30 cellular contexts compared by ENCODE assay signal in genomic region chr11:67491276-67492068, GRCh38. TPM values are rescaled to one million over a fixed set of nuclear protein-coding genes. Genes with fewer than 3 reads are reported as not detected.
DNase-seq lines count a peak whose midpoint lies in the region; ATAC-seq and TF ChIP-seq lines count a peak whose summit lies in the region.
"Had no signal": no experiment of that assay in that cellular context is flagged by ENCODE, and none has a peak within 500 bp of the region (broad histone marks: within the 10 kb centered on the region; RNA-seq: fewer than 3 reads in every experiment).

No MANE protein-coding gene starts in this region.

- TF ChIP-seq EP300 in esophagus muscularis mucosa (IDR thresholded peaks at IDR 0.05) (no peak), tibial nerve (IDR thresholded peaks at IDR 0.05) (no peak)

- H3K4me1 ChIP-seq in breast epithelium: no peaks in the 10 kb centered on the region
- peaks cover 0 to 16% (median 11%) of the 10 kb centered on the region in 4 donors for H3K4me1 ChIP-seq in esophagus muscularis mucosa
- H3K4me1 ChIP-seq in tibial nerve: peaks cover 0 to 12% (median 0%) of the 10 kb centered on the region in 4 donors
- H3K4me1 ChIP-seq in CD8-positive, alpha-beta T cell (ENCODE audit: insufficient read depth, low read length): peaks cover 22% of the 10 kb centered on the region
- H3K4me1 ChIP-seq: right lobe of liver had no signal

- H3K27ac ChIP-seq in breast epithelium (peak overlapping the region; percentile 48 to 60), esophagus muscularis mucosa (replicated peaks in 1 of 4) (peak overlapping the region; percentile 20 to 49 (median 41)), tibial nerve (peak overlapping the region; percentile 50 to 83 (median 63))
- H3K27ac ChIP-seq in CD8-positive, alpha-beta T cell (ENCODE audit: low read depth, low read length): no peak overlapping the region
- H3K27ac ChIP-seq: lower lobe of right lung, right lobe of liver, stomach had no signal

- H3K36me3 ChIP-seq in breast epithelium (no peaks in the 10 kb centered on the region), esophagus muscularis mucosa (peaks cover 22 to 98% (median 89%) of the 10 kb centered on the region in 4 donors), tibial nerve (peaks cover 0 to 96% (median 25%) of the 10 kb centered on the region in 3 donors)
- peaks cover 54% of the 10 kb centered on the region for H3K36me3 ChIP-seq in CD8-positive, alpha-beta T cell (ENCODE audit: insufficient read depth, low read length)

- no TSS peak for BruUV-seq in MCF 10A (replicated peaks; lab: Mats Ljungman, UMichigan)

- H3K27me3 ChIP-seq in breast epithelium (no peaks in the 10 kb centered on the region), esophagus muscularis mucosa (no peaks in the 10 kb centered on the region), tibial nerve (no peaks in the 10 kb centered on the region)
- no peaks in the 10 kb centered on the region for H3K27me3 ChIP-seq in CD8-positive, alpha-beta T cell (ENCODE audit: insufficient read depth, low read length)
- H3K27me3 ChIP-seq: right lobe of liver, stomach had no signal

- ATAC-seq in CD8-positive, alpha-beta T cell: no peak
- ATAC-seq: activated T-cell treated with anti-CD3 and anti-CD28 coated beads, Interleukin-2, amount 50 U/mL, for 4 hours; lower lobe of right lung; natural killer cell treated with Interleukin-12 subunit alpha and Interleukin-12 subunit beta and Interleukin-15 and Interleukin-18, amount 100 ng/mL, for 72 hours; T-helper 17 cell had no signal

- DNase-seq in breast epithelium (ENCODE audit: low spot score in 2 of 2) (no peak), MCF 10A (ENCODE audit: unreplicated experiment) (no peak), HuH-7.5 (ENCODE audit: low spot score) (peak; percentile 56), esophagus muscularis mucosa (ENCODE audit: extremely low spot score) (no peak), tibial nerve (ENCODE audit: low spot score in 2 of 2) (no peak), NCI-H2227 (lab: John Stamatoyannopoulos, UW; ENCODE audit: unreplicated experiment) (no peak)
- no peak for DNase-seq in CD8-positive, alpha-beta T cell
- DNase-seq: activated CD4-positive, alpha-beta T cell treated with anti-CD3 and anti-CD28 coated beads for 48 hours; activated naive CD8-positive, alpha-beta T cell treated with anti-CD3 and anti-CD28 coated beads, Interleukin-2, amount 10 ng/mL, durations not matched to agents 7 days and 5 days; activated T-cell treated with anti-CD3 and anti-CD28 coated beads, Interleukin-2, amount 50 U/mL, for 4 hours; CD8-positive, alpha-beta memory T cell; GDM1; lower lobe of right lung; MV-4-11; NCI-H187 treated with DMSO at 0.1 percent for 48 hours; NCI-H2227 treated with DMSO at 0.1 percent for 48 hours; NCI-H69; stimulated activated CD4-positive, alpha-beta T cell treated with anti-CD3 and anti-CD28 coated beads, Interleukin-4, amount 100 ng/mL, for 4 hours; stomach; T-helper 17 cell; trophoblast cell had no signal

- no peaks in the 10 kb centered on the region for H3K27me3 Mint-ChIP-seq in MCF 10A (ENCODE audit: insufficient read depth, unreplicated experiment)
- H3K27me3 Mint-ChIP-seq in CD8-positive, alpha-beta T cell (ENCODE audit: low read depth): no peaks in the 10 kb centered on the region
- H3K27me3 Mint-ChIP-seq: activated naive CD8-positive, alpha-beta T cell treated with anti-CD3 and anti-CD28 coated beads, Interleukin-2, amount 10 ng/mL, durations not matched to agents 7 days and 5 days; CD8-positive, alpha-beta memory T cell; natural killer cell treated with Interleukin-12 subunit alpha and Interleukin-12 subunit beta and Interleukin-15 and Interleukin-18, amount 100 ng/mL, for 72 hours; T-helper 17 cell had no signal

- WGBS in esophagus muscularis mucosa: 84% methylated on average over 15 of the region's 24 CpGs
- WGBS in tibial nerve, 2 donors: 54 to 67% methylated on average over 19 of the region's 24 CpGs

- H3K4me3 Mint-ChIP-seq in MCF 10A (ENCODE audit: unreplicated experiment): no peak overlapping the region
- H3K4me3 Mint-ChIP-seq in CD8-positive, alpha-beta T cell: no peak overlapping the region
- H3K4me3 Mint-ChIP-seq: activated naive CD8-positive, alpha-beta T cell treated with anti-CD3 and anti-CD28 coated beads, Interleukin-2, amount 10 ng/mL, durations not matched to agents 7 days and 5 days; activated T-cell treated with anti-CD3 and anti-CD28 coated beads, Interleukin-2, amount 50 U/mL, for 4 hours; CD8-positive, alpha-beta memory T cell; natural killer cell treated with Interleukin-12 subunit alpha and Interleukin-12 subunit beta and Interleukin-15 and Interleukin-18, amount 100 ng/mL, for 72 hours; T-helper 17 cell had no signal

- no peak overlapping the region for H3K27ac Mint-ChIP-seq in MCF 10A (ENCODE audit: low read depth, unreplicated experiment)
- H3K27ac Mint-ChIP-seq in CD8-positive, alpha-beta T cell: no peak overlapping the region
- H3K27ac Mint-ChIP-seq: activated naive CD8-positive, alpha-beta T cell treated with anti-CD3 and anti-CD28 coated beads, Interleukin-2, amount 10 ng/mL, durations not matched to agents 7 days and 5 days; natural killer cell treated with Interleukin-12 subunit alpha and Interleukin-12 subunit beta and Interleukin-15 and Interleukin-18, amount 100 ng/mL, for 72 hours; T-helper 17 cell had no signal

- intact Hi-C loops in breast epithelium (cut with DNase I; ENCODE audit: low total_unique reads) (no loop called here), MCF 10A (cut with micrococcal nuclease) (no loop called here), esophagus muscularis mucosa (cut with DNase I) (no loop called here)
- intact Hi-C loops in CD8-positive, alpha-beta T cell (cut with DNase I, micrococcal nuclease): no loop called here

- H3K9me3 Mint-ChIP-seq in MCF 10A (ENCODE audit: unreplicated experiment): no peaks in the 10 kb centered on the region
- no peaks in the 10 kb centered on the region for H3K9me3 Mint-ChIP-seq in CD8-positive, alpha-beta T cell
- H3K9me3 Mint-ChIP-seq: activated naive CD8-positive, alpha-beta T cell treated with anti-CD3 and anti-CD28 coated beads, Interleukin-2, amount 10 ng/mL, durations not matched to agents 7 days and 5 days; activated T-cell treated with anti-CD3 and anti-CD28 coated beads, Interleukin-2, amount 50 U/mL, for 4 hours; CD8-positive, alpha-beta memory T cell; natural killer cell treated with Interleukin-12 subunit alpha and Interleukin-12 subunit beta and Interleukin-15 and Interleukin-18, amount 100 ng/mL, for 72 hours had no signal

- POLR2A ChIA-PET in MCF 10A (lab: Yijun Ruan, JAX): interaction anchor here (0.5 to 1.4 kb wide), 4 partner anchors 8 to 109 kb away, joined by 3 read pairs; partner anchors contain the start of gene AIP
- POLR2A ChIA-PET in CD8-positive, alpha-beta T cell (lab: Charles Lee): interaction anchor here (1.2 to 3.0 kb wide), 4 partner anchors 8 to 139 kb away, joined by 3 to 16 read pairs (median 6); partner anchors contain the start of genes AIP, PITPNM1, POLD4 and PTPRCAP

- H3K9me3 ChIP-seq in breast epithelium: no peaks in the 10 kb centered on the region
- H3K9me3 ChIP-seq in esophagus muscularis mucosa: no peaks in the 10 kb centered on the region
- H3K9me3 ChIP-seq in tibial nerve: no peaks in the 10 kb centered on the region
- H3K9me3 ChIP-seq in CD8-positive, alpha-beta T cell (ENCODE audit: low read length): no peaks in the 10 kb centered on the region
- H3K9me3 ChIP-seq: lower lobe of right lung, right lobe of liver, stomach had no signal

- CTCF ChIA-PET in MCF 10A (lab: Yijun Ruan, JAX): no interaction called here
- CTCF ChIA-PET in CD8-positive, alpha-beta T cell (lab: Charles Lee): interaction anchor here (0.7 to 1.1 kb wide), 3 partner anchors 8 to 205 kb away, joined by 3 read pairs; no protein-coding TSS in a partner anchor

- no peak for TF ChIP-seq CTCF in breast epithelium (IDR thresholded peaks at IDR 0.05)
- TF ChIP-seq CTCF in MCF 10A (IDR thresholded peaks at IDR 0.05; ENCODE audit: unreplicated experiment): no peak
- no peak for TF ChIP-seq CTCF in esophagus muscularis mucosa (IDR thresholded peaks at IDR 0.05)
- no peak for TF ChIP-seq CTCF in tibial nerve (IDR thresholded peaks at IDR 0.05)
- TF ChIP-seq CTCF in CD8-positive, alpha-beta T cell (IDR thresholded peaks at IDR 0.05): no peak

- H3K36me3 Mint-ChIP-seq in MCF 10A (ENCODE audit: insufficient read depth, unreplicated experiment): peaks cover 40% of the 10 kb centered on the region
- peaks cover 76% of the 10 kb centered on the region for H3K36me3 Mint-ChIP-seq in CD8-positive, alpha-beta T cell

- H3K4me1 Mint-ChIP-seq in MCF 10A (ENCODE audit: insufficient read depth, unreplicated experiment): peaks cover under 1% of the 10 kb centered on the region
- H3K4me1 Mint-ChIP-seq in CD8-positive, alpha-beta T cell (ENCODE audit: low read depth): peaks cover 24% of the 10 kb centered on the region

- no peak for TF ChIP-seq POLR2A in breast epithelium (IDR thresholded peaks at IDR 0.05)
- TF ChIP-seq POLR2A in esophagus muscularis mucosa (IDR thresholded peaks at IDR 0.05; ENCODE audit: low read depth): no peak
- TF ChIP-seq POLR2A in tibial nerve (IDR thresholded peaks at IDR 0.05): no peak

- H3K4me3 ChIP-seq in breast epithelium (no peak overlapping the region), esophagus muscularis mucosa (no peak overlapping the region), tibial nerve (no peak overlapping the region)
- no peak overlapping the region for H3K4me3 ChIP-seq in CD8-positive, alpha-beta T cell (ENCODE audit: low read depth, low read length)
- H3K4me3 ChIP-seq: lower lobe of right lung, right lobe of liver, stomach had no signal

RNA-seq across cellular contexts. Expression of gene AIP, which starts 8.6 kb away (rescaled TPM):
- total RNA-seq in breast epithelium: 10 to 100 TPM; 66.4 to 84.5 (median 69.8) TPM
- 28.7 and 30.5 TPM in 2 replicates for total RNA-seq in MCF 10A (2022)
- 100 to 1,000 TPM in 3 of 4 donors, 10 to 100 TPM in 1; 68.1 to 121 (median 108) TPM for total RNA-seq in esophagus muscularis mucosa
- total RNA-seq in tibial nerve: 100 to 1,000 TPM in 2 of 4 donors, 10 to 100 TPM in 2; 88.2 to 117 (median 96.0) TPM
- total RNA-seq in CD8-positive, alpha-beta T cell: 100 to 1,000 TPM; 109 to 111 TPM

RNA-seq across cellular contexts. Expression of gene PITPNM1, which starts 13.7 kb away (rescaled TPM):
- total RNA-seq in breast epithelium (10 to 100 TPM in 2 of 3 donors, 1 to 10 TPM in 1; 6.4 to 20.0 (median 11.7) TPM), MCF 10A (2022) (38.7 and 51.0 TPM in 2 replicates), esophagus muscularis mucosa (10 to 100 TPM; 11.6 to 23.6 (median 15.3) TPM), tibial nerve (10 to 100 TPM; 22.8 to 69.6 (median 38.6) TPM)
- 100 to 1,000 TPM in 1 of 2 experiments, 10 to 100 TPM in 1; 92.7 to 103 TPM for total RNA-seq in CD8-positive, alpha-beta T cell

RNA-seq across cellular contexts. Expression of gene CDK2AP2, which starts 16.5 kb away (rescaled TPM):
- total RNA-seq in breast epithelium (10 to 100 TPM; 32.1 to 35.4 (median 32.8) TPM), MCF 10A (2022) (93.7 and 136 TPM in 2 replicates), esophagus muscularis mucosa (100 to 1,000 TPM in 1 of 4 donors, 10 to 100 TPM in 3; 61.0 to 111 (median 67.8) TPM), tibial nerve (10 to 100 TPM; 75.4 to 90.8 (median 80.6) TPM)
- total RNA-seq in CD8-positive, alpha-beta T cell: 10 to 100 TPM; 19.4 to 24.4 TPM

RNA-seq across cellular contexts. Expression of gene TMEM134, which starts 22.4 kb away (rescaled TPM):
- total RNA-seq in breast epithelium (10 to 100 TPM; 37.8 to 54.2 (median 42.3) TPM), MCF 10A (2022) (49.7 and 50.1 TPM in 2 replicates), esophagus muscularis mucosa (10 to 100 TPM; 36.1 to 48.7 (median 46.2) TPM), tibial nerve (100 to 1,000 TPM in 2 of 4 donors, 10 to 100 TPM in 2; 49.2 to 184 (median 96.6) TPM)
- total RNA-seq in CD8-positive, alpha-beta T cell: 10 to 100 TPM; 41.2 to 48.5 TPM

RNA-seq across cellular contexts. Expression of gene CABP2, which starts 31.8 kb away (rescaled TPM):
- not detected for total RNA-seq in breast epithelium
- not detected in 2 replicates for total RNA-seq in MCF 10A (2022)
- not detected for total RNA-seq in esophagus muscularis mucosa
- total RNA-seq in tibial nerve: not detected
- total RNA-seq in CD8-positive, alpha-beta T cell: not detected
- total RNA-seq: activated naive CD8-positive, alpha-beta T cell treated with anti-CD3 and anti-CD28 coated beads, Interleukin-2, amount 10 ng/mL, durations not matched to agents 7 days and 5 days; activated T-cell treated with anti-CD3 and anti-CD28 coated beads, Interleukin-2, amount 50 U/mL, for 4 hours; CD8-positive, alpha-beta memory T cell; dermis microvascular lymphatic vessel endothelial cell; endothelial cell of umbilical vein; H1; HT-29; kidney epithelial cell; lower lobe of right lung; mononuclear cell; natural killer cell treated with Interleukin-12 subunit alpha and Interleukin-12 subunit beta and Interleukin-15 and Interleukin-18, amount 100 ng/mL, for 72 hours; right lobe of liver; RPMI7951; stomach; T-helper 17 cell had no signal
